28 cellular contexts compared by ENCODE assay signal in genomic region chr1:204147392-204148097, GRCh38. TPM values are rescaled to one million over a fixed set of nuclear protein-coding genes. Genes with fewer than 3 reads are reported as not detected.
A peak's percentile ranks its signal among the peaks of the same experiment; 100 is the strongest.
DNase-seq lines count a peak whose midpoint lies in the region; ATAC-seq and TF ChIP-seq lines count a peak whose summit lies in the region.
"Had no signal": no experiment of that assay in that cellular context is flagged by ENCODE, and none has a peak within 500 bp of the region (broad histone marks: within the 10 kb centered on the region; RNA-seq: fewer than 3 reads in every experiment).

No MANE protein-coding gene starts in this region.

- H3K4me1 ChIP-seq in iPS-20b (ENCODE audit: insufficient read depth, low read length), result peaks cover 21% of the 10 kb centered on the region

- H3K9me3 Mint-ChIP-seq in brain, result no peaks in the 10 kb centered on the region
- H3K9me3 Mint-ChIP-seq: activated naive CD4-positive, alpha-beta T cell treated with anti-CD3 and anti-CD28 coated beads, Interleukin-2, amount 50 U/mL, for 72 hours; activated T-cell treated with anti-CD3 and anti-CD28 coated beads, Interleukin-2, amount 50 U/mL, for 4 hours; effector memory CD8-positive, alpha-beta T cell; naive thymus-derived CD4-positive, alpha-beta T cell; stimulated activated effector memory CD8-positive, alpha-beta T cell treated with anti-CD3 and anti-CD28 coated beads, Interleukin-12 subunit alpha, Interleukin-12 subunit beta, amount 100 ng/mL, for 72 hours had no signal

- TF ChIP-seq CTCF in brain (conservative IDR thresholded peaks at IDR 0.05), result no peak

- H3K4me3 ChIP-seq in H7 (ENCODE audit: insufficient read depth, low read depth, low read length) (no peak overlapping the region), iPS-20b (ENCODE audit: low read length) (peak overlapping the region; percentile 13; the same call in 1 of the 2 replicates)
- H3K4me3 ChIP-seq: esophagus squamous epithelium, gastroesophageal sphincter had no signal

- H3K27me3 ChIP-seq in H7 (ENCODE audit: control insufficient read depth, insufficient read depth, low read length) (peaks cover 13% of the 10 kb centered on the region), iPS-20b (ENCODE audit: insufficient read depth, low read length) (peaks cover 27% of the 10 kb centered on the region)
- H3K27me3 ChIP-seq: esophagus squamous epithelium had no signal

- peak overlapping the region; percentile 24; the same call in 1 of the 2 replicates for H3K9ac ChIP-seq in iPS-20b (ENCODE audit: low read depth, low read length)
- H3K9ac ChIP-seq: parathyroid adenoma had no signal

- no peaks in the 10 kb centered on the region for H3K9me3 ChIP-seq in iPS-20b (ENCODE audit: insufficient read depth, low read depth, low read length)
- H3K9me3 ChIP-seq: esophagus squamous epithelium, gastroesophageal sphincter had no signal

- no peak overlapping the region for H3K27ac ChIP-seq in iPS-20b (ENCODE audit: low read length)
- H3K27ac ChIP-seq: esophagus squamous epithelium, gastroesophageal sphincter, parathyroid adenoma had no signal

- peaks cover 40% of the 10 kb centered on the region for H3K4me1 Mint-ChIP-seq in brain

- H3K36me3 Mint-ChIP-seq in brain, result peaks cover 12% of the 10 kb centered on the region
- H3K36me3 Mint-ChIP-seq: activated naive CD4-positive, alpha-beta T cell treated with anti-CD3 and anti-CD28 coated beads, Interleukin-2, amount 50 U/mL, for 72 hours; CD4-positive, CD25-positive, alpha-beta regulatory T cell had no signal

- H3K36me3 ChIP-seq in H7 (replicated peaks; ENCODE audit: control insufficient read depth, insufficient read depth, low read length) (peaks cover 2% of the 10 kb centered on the region; the same call in 1 of the 2 replicates), iPS-20b (ENCODE audit: insufficient read depth, low read depth, low read length) (no peaks in the 10 kb centered on the region)

- DNase-seq in H7, result peak; percentile 78
- DNase-seq in pons (ENCODE audit: low spot score), result peak; percentile 19
- DNase-seq in SW 1271 (lab: John Stamatoyannopoulos, UW), result no peak
- DNase-seq: activated CD4-positive, CD25-positive, alpha-beta regulatory T cell treated with anti-CD3 and anti-CD28 coated beads, Interleukin-2, amount 50 U/mL, for 72 hours; activated CD8-positive, alpha-beta memory T cell treated with anti-CD3 and anti-CD28 coated beads for 24 hours; activated T-cell treated with anti-CD3 and anti-CD28 coated beads, Interleukin-2, amount 50 U/mL, for 4 hours; CD4-positive, CD25-positive, alpha-beta regulatory T cell; DMS 273 treated with DMSO at 0.1 percent for 48 hours; effector memory CD8-positive, alpha-beta T cell; esophagus squamous epithelium; left colon; naive thymus-derived CD4-positive, alpha-beta T cell; NCI-H1048; NCI-H345; Right ventricle myocardium superior had no signal

- peaks cover 10% of the 10 kb centered on the region for H3K27me3 Mint-ChIP-seq in brain

- no peak for ATAC-seq in HG02870 (IDR thresholded peaks at IDR 0.05; ENCODE audit: unreplicated experiment)
- no peak for ATAC-seq in HG02798 (IDR thresholded peaks at IDR 0.05; ENCODE audit: poor library complexity, unreplicated experiment)
- ATAC-seq in HG02973 (IDR thresholded peaks at IDR 0.05; ENCODE audit: unreplicated experiment), result no peak
- ATAC-seq: activated naive CD4-positive, alpha-beta T cell treated with anti-CD3 and anti-CD28 coated beads, Interleukin-2, amount 50 U/mL, for 72 hours; activated T-cell treated with anti-CD3 and anti-CD28 coated beads, Interleukin-2, amount 50 U/mL, for 4 hours; effector memory CD8-positive, alpha-beta T cell; gastroesophageal sphincter; left colon; naive thymus-derived CD4-positive, alpha-beta T cell; stimulated activated effector memory CD8-positive, alpha-beta T cell treated with anti-CD3 and anti-CD28 coated beads, Interleukin-12 subunit alpha, Interleukin-12 subunit beta, amount 100 ng/mL, for 72 hours had no signal

- H3K4me3 Mint-ChIP-seq in brain, result peak overlapping the region in 1 of 5 experiments; percentile 55
- H3K4me3 Mint-ChIP-seq: activated T-cell treated with anti-CD3 and anti-CD28 coated beads, Interleukin-2, amount 50 U/mL, for 4 hours; CD4-positive, CD25-positive, alpha-beta regulatory T cell; effector memory CD8-positive, alpha-beta T cell; naive thymus-derived CD4-positive, alpha-beta T cell; stimulated activated effector memory CD8-positive, alpha-beta T cell treated with anti-CD3 and anti-CD28 coated beads, Interleukin-12 subunit alpha, Interleukin-12 subunit beta, amount 100 ng/mL, for 72 hours had no signal

- peak overlapping the region in 3 of 5 experiments; percentile 24 to 75 (median 66) for H3K27ac Mint-ChIP-seq in brain
- H3K27ac Mint-ChIP-seq: CD4-positive, CD25-positive, alpha-beta regulatory T cell; stimulated activated effector memory CD8-positive, alpha-beta T cell treated with anti-CD3 and anti-CD28 coated beads, Interleukin-12 subunit alpha, Interleukin-12 subunit beta, amount 100 ng/mL, for 72 hours had no signal

RNA-seq across cellular contexts. Expression of gene ETNK2, which starts 4.3 kb away (rescaled TPM):
- 44.3 and 57.7 TPM in 2 replicates for total RNA-seq in H7 (2014; rRNA removed; shearing (Covaris generic))
- polyA plus RNA-seq in brain (ENCODE audit: insufficient read depth, low read depth, low replicate concordance), result 27.1 TPM

RNA-seq across cellular contexts. Expression of gene REN, which starts 18.6 kb away (rescaled TPM):
- total RNA-seq in H7 (2014; rRNA removed; shearing (Covaris generic)), result not detected in 2 replicates
- 0.31 TPM for polyA plus RNA-seq in brain (ENCODE audit: insufficient read depth, low read depth, low replicate concordance)
- total RNA-seq: activated naive CD4-positive, alpha-beta T cell treated with anti-CD3 and anti-CD28 coated beads, Interleukin-2, amount 50 U/mL, for 72 hours; activated T-cell treated with anti-CD3 and anti-CD28 coated beads, Interleukin-2, amount 50 U/mL, for 4 hours; astrocyte; CD4-positive, CD25-positive, alpha-beta regulatory T cell; cerebellum; gastroesophageal sphincter; HT1080; LHCN-M2; naive thymus-derived CD4-positive, alpha-beta T cell; Right ventricle myocardium superior had no signal
- polyA plus RNA-seq: CD4-positive, CD25-positive, alpha-beta regulatory T cell; naive thymus-derived CD4-positive, alpha-beta T cell had no signal

RNA-seq across cellular contexts. Expression of gene KISS1, which starts 48.7 kb away (rescaled TPM):
- not detected in 2 replicates for total RNA-seq in H7 (2014; rRNA removed; shearing (Covaris generic))
- 0.76 TPM for polyA plus RNA-seq in brain (ENCODE audit: insufficient read depth, low read depth, low replicate concordance)
- total RNA-seq: activated T-cell treated with anti-CD3 and anti-CD28 coated beads, Interleukin-2, amount 50 U/mL, for 4 hours; cerebellum; esophagus squamous epithelium; gastroesophageal sphincter; HT1080; LHCN-M2; Right ventricle myocardium superior had no signal
- polyA plus RNA-seq: CD4-positive, CD25-positive, alpha-beta regulatory T cell; naive thymus-derived CD4-positive, alpha-beta T cell had no signal

Comparison
In these comparisons a context has a peak if more than half of its experiments do, and no peak if none do; other contexts are left out.
1. DNase-seq: peak in H7 (single experiment) and pons (single experiment); none in SW 1271 (0 of 2).